18 cellular contexts compared by ENCODE assay signal in genomic region chr13:36193151-36193855, GRCh38. TPM values are rescaled to one million over a fixed set of nuclear protein-coding genes. Genes with fewer than 3 reads are reported as not detected.
DNase-seq lines count a peak whose midpoint lies in the region; ATAC-seq and TF ChIP-seq lines count a peak whose summit lies in the region.
"Had no signal": no experiment of that assay in that cellular context is flagged by ENCODE, and none has a peak within 500 bp of the region (broad histone marks: within the 10 kb centered on the region; RNA-seq: fewer than 3 reads in every experiment).

No MANE protein-coding gene starts in this region.

- H4K91ac ChIP-seq in mesenchymal stem cell (ENCODE audit: low read length), result no peak overlapping the region

- no peaks in the 10 kb centered on the region for H3K4me1 ChIP-seq in mesenchymal stem cell (ENCODE audit: control insufficient read depth, insufficient read depth, low read depth, low read length)
- no peaks in the 10 kb centered on the region for H3K4me1 ChIP-seq in sigmoid colon

- DNase-seq in D341Med (ENCODE audit: low spot score) (peak; percentile 32), NCI-H2081 treated with DMSO at 0.1 percent for 48 hours (lab: John Stamatoyannopoulos, UW) (peak; percentile 77), astrocyte of the spinal cord (ENCODE audit: low read depth, low spot score) (peak; percentile 54), mesenchymal stem cell (no peak), cortex of kidney (lab: John Stamatoyannopoulos, UW) (no peak), GM10266 (ENCODE audit: extremely low spot score) (no peak), sigmoid colon (no peak)
- DNase-seq: activated CD4-positive, alpha-beta T cell treated with anti-CD3 and anti-CD28 coated beads, Interleukin-2, amount 10 ng/mL, durations not matched to agents 7 days and 5 days; GDM1; HCEC 1CT; mucosa of descending colon; NCI-H2029 treated with DMSO at 0.1 percent for 48 hours had no signal

- H3K18ac ChIP-seq in mesenchymal stem cell (ENCODE audit: low read depth in 1 of 2, low read length in 2 of 2), result no peak overlapping the region

- H3K14ac ChIP-seq in mesenchymal stem cell (ENCODE audit: low read length in 2 of 2), result no peak overlapping the region

- H3K4me3 ChIP-seq in astrocyte of the spinal cord (ENCODE audit: low read depth, low read length), result no peak overlapping the region
- H3K4me3 ChIP-seq in mesenchymal stem cell (ENCODE audit: insufficient read depth in 1 of 2, low read depth in 1 of 2, low read length in 2 of 2), result no peak overlapping the region
- no peak overlapping the region for H3K4me3 ChIP-seq in sigmoid colon
- H3K4me3 ChIP-seq: BLaER1 treated with 17β-estradiol and CSF1 and Interleukin-3, amounts not matched to agents 10 nM and 100 nM; cardiac muscle cell; esophagus muscularis mucosa; mucosa of descending colon had no signal

- intact Hi-C loops in sigmoid colon (cut with DNase I), result no loop called here

- in situ Hi-C loops in astrocyte of the spinal cord (cut with HindIII; ENCODE audit: low sequenced_read_pairs), result no loop called here

- H3K4ac ChIP-seq in mesenchymal stem cell (ENCODE audit: low read depth in 1 of 2, low read length in 2 of 2), result no peak overlapping the region

- H3K27me3 ChIP-seq in mesenchymal stem cell (ENCODE audit: control insufficient read depth in 1 of 2, insufficient read depth in 1 of 2, low read length in 2 of 2) (peaks cover 0 to 3% of the 10 kb centered on the region in 2 experiments), sigmoid colon (no peaks in the 10 kb centered on the region)
- H3K27me3 ChIP-seq: BLaER1 treated with 17β-estradiol and CSF1 and Interleukin-3, amounts not matched to agents 10 nM and 100 nM; cardiac muscle cell; esophagus muscularis mucosa had no signal

- no peak overlapping the region for H2BK15ac ChIP-seq in mesenchymal stem cell (ENCODE audit: low read depth, poor library complexity, severe bottlenecking)

- H2AK5ac ChIP-seq in mesenchymal stem cell (ENCODE audit: low read length, severe bottlenecking), result no peak overlapping the region

- H3K27ac ChIP-seq in mesenchymal stem cell (ENCODE audit: low read length, poor library complexity, severe bottlenecking), result no peak overlapping the region
- no peak overlapping the region for H3K27ac ChIP-seq in sigmoid colon
- H3K27ac ChIP-seq: BLaER1 treated with 17β-estradiol and CSF1 and Interleukin-3, amounts not matched to agents 10 nM and 100 nM; cardiac muscle cell; esophagus muscularis mucosa had no signal

- H4K8ac ChIP-seq in mesenchymal stem cell (ENCODE audit: low read length), result no peak overlapping the region

- H2BK120ac ChIP-seq in mesenchymal stem cell (ENCODE audit: low read depth, low read length), result no peak overlapping the region

- no peak for TF ChIP-seq CTCF in astrocyte of the spinal cord (IDR thresholded peaks at IDR 0.05; ENCODE audit: low read depth, low read length)
- no peak for TF ChIP-seq CTCF in GM10266 (IDR thresholded peaks at IDR 0.05; ENCODE audit: control insufficient read depth, insufficient read depth, low read depth, missing control alignments)
- TF ChIP-seq CTCF in sigmoid colon (IDR thresholded peaks at IDR 0.05), result no peak

- ATAC-seq in GM19452 (IDR thresholded peaks at IDR 0.05; ENCODE audit: unreplicated experiment), result no peak
- ATAC-seq: mucosa of descending colon; stimulated activated effector memory CD8-positive, alpha-beta T cell treated with anti-CD3 and anti-CD28 coated beads, Interleukin-12 subunit alpha, Interleukin-12 subunit beta, amount 100 ng/mL, for 72 hours had no signal

- WGBS in mesenchymal stem cell, result no CpG with 5 or more reads among the region's 1 CpG
- 80 to 85% methylated on average over 1 of the region's 1 CpG for WGBS in sigmoid colon, 2 donors

- no peak overlapping the region for H3K4me2 ChIP-seq in mesenchymal stem cell (ENCODE audit: low read length, poor library complexity, severe bottlenecking)

- no peak for TF ChIP-seq POLR2A in sigmoid colon (IDR thresholded peaks at IDR 0.05)

- no peak overlapping the region for H2BK12ac ChIP-seq in mesenchymal stem cell (ENCODE audit: low read length in 2 of 2)

- no peak overlapping the region for H3K23ac ChIP-seq in mesenchymal stem cell (ENCODE audit: low read length in 2 of 2)

- H3K9ac ChIP-seq in mesenchymal stem cell (ENCODE audit: low read length), result peak overlapping the region; percentile 82
- H3K9ac ChIP-seq: BLaER1 treated with 17β-estradiol and CSF1 and Interleukin-3, amounts not matched to agents 10 nM and 100 nM had no signal

- H2BK5ac ChIP-seq in mesenchymal stem cell (ENCODE audit: low read depth, low read length, poor library complexity, severe bottlenecking), result no peak overlapping the region

- no peaks in the 10 kb centered on the region for H3K9me3 ChIP-seq in mesenchymal stem cell (ENCODE audit: control insufficient read depth, low read length)
- H3K9me3 ChIP-seq in sigmoid colon, result no peaks in the 10 kb centered on the region
- H3K9me3 ChIP-seq: BLaER1 treated with 17β-estradiol and CSF1 and Interleukin-3, amounts not matched to agents 10 nM and 100 nM; esophagus muscularis mucosa; mucosa of descending colon had no signal

- H3K36me3 ChIP-seq in mesenchymal stem cell (ENCODE audit: control insufficient read depth in 1 of 2, insufficient read depth in 2 of 2, low read depth in 1 of 2, low read length in 2 of 2) (no peaks in the 10 kb centered on the region), sigmoid colon (no peaks in the 10 kb centered on the region)
- H3K36me3 ChIP-seq: BLaER1 treated with 17β-estradiol and CSF1 and Interleukin-3, amounts not matched to agents 10 nM and 100 nM; cardiac muscle cell; esophagus muscularis mucosa had no signal

- no peak for TF ChIP-seq EP300 in sigmoid colon (IDR thresholded peaks at IDR 0.05)

- no peak overlapping the region for H2AFZ ChIP-seq in mesenchymal stem cell (ENCODE audit: low read depth, low read length)

- no peaks in the 10 kb centered on the region for H3K79me1 ChIP-seq in mesenchymal stem cell (replicated peaks; ENCODE audit: low read length, poor library complexity, severe bottlenecking)

RNA-seq across cellular contexts. Expression of gene SOHLH2, which starts 21.1 kb away (rescaled TPM):
- polyA plus RNA-seq in mesenchymal stem cell (2013, experiment 1 of 2), result 0.33 TPM
- polyA plus RNA-seq in mesenchymal stem cell (2013, experiment 2 of 2), result 0.37 TPM
- 1 to 10 TPM in 3 of 4 donors, not detected in 1; 1.2 to 6.1 (median 1.3) TPM for total RNA-seq in sigmoid colon
- under 1 TPM in 1 of 3 donors, not detected in 2; 0.06 TPM for polyA plus RNA-seq in sigmoid colon
- total RNA-seq: activated CD4-positive, alpha-beta T cell treated with anti-CD3 and anti-CD28 coated beads, Interleukin-2, amount 10 ng/mL, durations not matched to agents 7 days and 5 days; esophagus muscularis mucosa; T-helper 2 cell treated with Interferon-gamma antibody and Interleukin-4, amounts not matched to agents 100 ng/mL and 5 ng/mL, for 36 hours had no signal

Comparison
In these comparisons a context has a peak if more than half of its experiments do, and no peak if none do; other contexts are left out.
1. DNase-seq: peak in D341Med (single experiment), NCI-H2081 treated with DMSO at 0.1 percent for 48 hours (single experiment) and astrocyte of the spinal cord (single experiment); none in mesenchymal stem cell (single experiment), cortex of kidney (single experiment), GM10266 (single experiment) and sigmoid colon (single experiment).